8 cellular contexts compared by ENCODE assay signal in the genomic region with DNA sequence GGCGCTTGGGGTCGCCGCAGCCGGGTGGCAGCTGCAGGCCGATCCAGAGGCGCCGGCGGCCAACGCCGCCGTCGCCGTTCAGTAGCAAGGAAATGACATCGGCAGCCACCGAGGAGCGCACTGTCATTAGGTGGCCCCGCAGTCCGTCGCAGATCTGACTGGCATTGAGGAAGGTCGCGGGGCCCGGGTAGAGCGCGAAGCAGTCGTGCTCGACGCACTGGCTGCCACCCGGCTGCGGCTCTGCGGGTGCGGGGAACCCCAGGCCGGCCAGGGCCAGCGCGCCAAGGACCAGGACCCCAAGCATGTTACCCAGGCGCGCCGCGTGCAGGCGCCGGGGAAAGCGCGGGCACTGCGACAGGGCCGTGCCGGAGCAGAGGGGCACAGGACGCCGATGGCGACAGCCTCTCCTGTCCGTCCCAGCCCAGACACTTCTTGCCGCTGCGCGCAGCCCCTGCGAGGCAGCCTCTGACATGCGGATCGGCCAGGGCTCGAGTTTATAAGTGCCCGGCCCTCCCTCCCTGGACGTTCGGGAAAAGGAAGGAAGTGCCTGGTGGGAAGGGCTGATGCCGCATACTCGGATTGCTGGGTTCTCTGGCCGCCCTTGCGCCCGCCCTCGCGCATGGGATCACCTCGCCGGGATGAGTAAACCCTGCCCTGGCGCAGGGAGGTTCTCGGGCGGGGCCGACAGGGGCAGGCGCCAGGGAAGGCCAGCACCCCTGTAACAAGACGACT. TPM values are rescaled to one million over a fixed set of nuclear protein-coding genes. Genes with fewer than 3 reads are reported as not detected.
DNase-seq lines count a peak whose midpoint lies in the region; ATAC-seq and TF ChIP-seq lines count a peak whose summit lies in the region.

A gene with protein sequence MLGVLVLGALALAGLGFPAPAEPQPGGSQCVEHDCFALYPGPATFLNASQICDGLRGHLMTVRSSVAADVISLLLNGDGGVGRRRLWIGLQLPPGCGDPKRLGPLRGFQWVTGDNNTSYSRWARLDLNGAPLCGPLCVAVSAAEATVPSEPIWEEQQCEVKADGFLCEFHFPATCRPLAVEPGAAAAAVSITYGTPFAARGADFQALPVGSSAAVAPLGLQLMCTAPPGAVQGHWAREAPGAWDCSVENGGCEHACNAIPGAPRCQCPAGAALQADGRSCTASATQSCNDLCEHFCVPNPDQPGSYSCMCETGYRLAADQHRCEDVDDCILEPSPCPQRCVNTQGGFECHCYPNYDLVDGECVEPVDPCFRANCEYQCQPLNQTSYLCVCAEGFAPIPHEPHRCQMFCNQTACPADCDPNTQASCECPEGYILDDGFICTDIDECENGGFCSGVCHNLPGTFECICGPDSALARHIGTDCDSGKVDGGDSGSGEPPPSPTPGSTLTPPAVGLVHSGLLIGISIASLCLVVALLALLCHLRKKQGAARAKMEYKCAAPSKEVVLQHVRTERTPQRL (minus strand): TSS at position 472 of the 732 bp plus-strand sequence. CDS start 168 bp downstream, at position 304.

- TF ChIP-seq CTCF in subcutaneous adipose tissue (IDR thresholded peaks at IDR 0.05; ENCODE audit: low read depth), result no peak

- peak; percentile 46 for DNase-seq in EH (ENCODE audit: low read depth)
- DNase-seq in NCI-H510A (lab: John Stamatoyannopoulos, UW), result peak; percentile 49
- peak; percentile 91 for DNase-seq in dermis blood vessel endothelial cell
- DNase-seq in left kidney (ENCODE audit: low read depth, low spot score), result peak; percentile 63
- DNase-seq in epidermal melanocyte (ENCODE audit: insufficient read length, low spot score), result no peak

- ATAC-seq in GM19351 (IDR thresholded peaks at IDR 0.05; ENCODE audit: unreplicated experiment), result no peak
- ATAC-seq in HG02852 (IDR thresholded peaks at IDR 0.05; ENCODE audit: unreplicated experiment), result no peak

RNA-seq across cellular contexts. Expression of the gene that starts here (rescaled TPM):
- 33.4 and 34.0 TPM in 2 replicates for total RNA-seq in dermis blood vessel endothelial cell
- 10 to 100 TPM; 17.8 to 38.2 (median 26.8) TPM for total RNA-seq in subcutaneous adipose tissue
